1 cellular context compared by ENCODE assay signal in the genomic region with DNA sequence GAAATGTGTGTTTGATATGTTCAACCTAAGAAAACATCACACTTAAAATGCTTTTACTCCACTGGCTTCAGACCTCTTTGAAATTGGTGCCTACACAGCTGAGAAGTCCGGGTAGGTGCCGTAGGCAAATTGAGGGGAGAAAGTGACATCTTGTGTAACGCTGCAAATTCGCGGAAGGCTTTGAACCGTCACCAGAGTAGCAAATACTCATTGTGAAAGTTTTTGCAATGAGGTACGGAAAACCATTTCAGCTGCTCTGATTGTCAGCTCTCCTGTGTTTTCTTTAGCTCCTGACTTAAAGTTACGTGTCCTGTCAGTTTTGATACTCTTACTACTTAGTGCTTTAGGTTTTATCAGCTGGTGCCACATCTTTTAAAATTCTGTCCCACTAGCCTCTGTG.
TF ChIP-seq lines count a peak whose summit lies in the region.

No MANE protein-coding gene starts in this region.

TF ChIP-seq in GM23338, 12 proteins besides CTCF, POLR2A, EP300 and RAD21 (continued from another document):
- TF ChIP-seq, protein P1, sequence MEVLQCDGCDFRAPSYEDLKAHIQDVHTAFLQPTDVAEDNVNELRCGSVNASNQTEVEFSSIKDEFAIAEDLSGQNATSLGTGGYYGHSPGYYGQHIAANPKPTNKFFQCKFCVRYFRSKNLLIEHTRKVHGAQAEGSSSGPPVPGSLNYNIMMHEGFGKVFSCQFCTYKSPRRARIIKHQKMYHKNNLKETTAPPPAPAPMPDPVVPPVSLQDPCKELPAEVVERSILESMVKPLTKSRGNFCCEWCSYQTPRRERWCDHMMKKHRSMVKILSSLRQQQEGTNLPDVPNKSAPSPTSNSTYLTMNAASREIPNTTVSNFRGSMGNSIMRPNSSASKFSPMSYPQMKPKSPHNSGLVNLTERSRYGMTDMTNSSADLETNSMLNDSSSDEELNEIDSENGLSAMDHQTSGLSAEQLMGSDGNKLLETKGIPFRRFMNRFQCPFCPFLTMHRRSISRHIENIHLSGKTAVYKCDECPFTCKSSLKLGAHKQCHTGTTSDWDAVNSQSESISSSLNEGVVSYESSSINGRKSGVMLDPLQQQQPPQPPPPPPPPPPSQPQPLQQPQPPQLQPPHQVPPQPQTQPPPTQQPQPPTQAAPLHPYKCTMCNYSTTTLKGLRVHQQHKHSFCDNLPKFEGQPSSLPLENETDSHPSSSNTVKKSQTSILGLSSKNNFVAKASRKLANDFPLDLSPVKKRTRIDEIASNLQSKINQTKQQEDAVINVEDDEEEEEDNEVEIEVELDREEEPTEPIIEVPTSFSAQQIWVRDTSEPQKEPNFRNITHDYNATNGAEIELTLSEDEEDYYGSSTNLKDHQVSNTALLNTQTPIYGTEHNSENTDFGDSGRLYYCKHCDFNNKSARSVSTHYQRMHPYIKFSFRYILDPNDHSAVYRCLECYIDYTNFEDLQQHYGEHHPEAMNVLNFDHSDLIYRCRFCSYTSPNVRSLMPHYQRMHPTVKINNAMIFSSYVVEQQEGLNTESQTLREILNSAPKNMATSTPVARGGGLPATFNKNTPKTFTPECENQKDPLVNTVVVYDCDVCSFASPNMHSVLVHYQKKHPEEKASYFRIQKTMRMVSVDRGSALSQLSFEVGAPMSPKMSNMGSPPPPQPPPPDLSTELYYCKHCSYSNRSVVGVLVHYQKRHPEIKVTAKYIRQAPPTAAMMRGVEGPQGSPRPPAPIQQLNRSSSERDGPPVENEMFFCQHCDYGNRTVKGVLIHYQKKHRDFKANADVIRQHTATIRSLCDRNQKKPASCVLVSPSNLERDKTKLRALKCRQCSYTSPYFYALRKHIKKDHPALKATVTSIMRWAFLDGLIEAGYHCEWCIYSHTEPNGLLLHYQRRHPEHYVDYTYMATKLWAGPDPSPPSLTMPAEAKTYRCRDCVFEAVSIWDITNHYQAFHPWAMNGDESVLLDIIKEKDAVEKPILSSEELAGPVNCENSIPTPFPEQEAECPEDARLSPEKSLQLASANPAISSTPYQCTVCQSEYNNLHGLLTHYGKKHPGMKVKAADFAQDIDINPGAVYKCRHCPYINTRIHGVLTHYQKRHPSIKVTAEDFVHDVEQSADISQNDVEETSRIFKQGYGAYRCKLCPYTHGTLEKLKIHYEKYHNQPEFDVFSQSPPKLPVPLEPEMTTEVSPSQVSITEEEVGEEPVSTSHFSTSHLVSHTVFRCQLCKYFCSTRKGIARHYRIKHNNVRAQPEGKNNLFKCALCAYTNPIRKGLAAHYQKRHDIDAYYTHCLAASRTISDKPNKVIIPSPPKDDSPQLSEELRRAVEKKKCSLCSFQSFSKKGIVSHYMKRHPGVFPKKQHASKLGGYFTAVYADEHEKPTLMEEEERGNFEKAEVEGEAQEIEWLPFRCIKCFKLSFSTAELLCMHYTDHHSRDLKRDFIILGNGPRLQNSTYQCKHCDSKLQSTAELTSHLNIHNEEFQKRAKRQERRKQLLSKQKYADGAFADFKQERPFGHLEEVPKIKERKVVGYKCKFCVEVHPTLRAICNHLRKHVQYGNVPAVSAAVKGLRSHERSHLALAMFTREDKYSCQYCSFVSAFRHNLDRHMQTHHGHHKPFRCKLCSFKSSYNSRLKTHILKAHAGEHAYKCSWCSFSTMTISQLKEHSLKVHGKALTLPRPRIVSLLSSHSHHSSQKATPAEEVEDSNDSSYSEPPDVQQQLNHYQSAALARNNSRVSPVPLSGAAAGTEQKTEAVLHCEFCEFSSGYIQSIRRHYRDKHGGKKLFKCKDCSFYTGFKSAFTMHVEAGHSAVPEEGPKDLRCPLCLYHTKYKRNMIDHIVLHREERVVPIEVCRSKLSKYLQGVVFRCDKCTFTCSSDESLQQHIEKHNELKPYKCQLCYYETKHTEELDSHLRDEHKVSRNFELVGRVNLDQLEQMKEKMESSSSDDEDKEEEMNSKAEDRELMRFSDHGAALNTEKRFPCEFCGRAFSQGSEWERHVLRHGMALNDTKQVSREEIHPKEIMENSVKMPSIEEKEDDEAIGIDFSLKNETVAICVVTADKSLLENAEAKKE (CRISPR knock-in tag; IDR thresholded peaks at IDR 0.05), result no peak
- TF ChIP-seq JUNB (IDR thresholded peaks at IDR 0.05; ENCODE audit: unreplicated experiment), result no peak
